23 cellular contexts compared by ENCODE assay signal in genomic region chr11:56058260-56058780, GRCh38. TPM values are rescaled to one million over a fixed set of nuclear protein-coding genes. Genes with fewer than 3 reads are reported as not detected.
"Had no signal": no experiment of that assay in that cellular context is flagged by ENCODE, and none has a peak within 500 bp of the region (broad histone marks: within the 10 kb centered on the region; RNA-seq: fewer than 3 reads in every experiment).

No MANE protein-coding gene starts in this region.

RNA-seq across cellular contexts. Expression of gene OR5AS1, which starts 30.9 kb away (rescaled TPM):
- total RNA-seq: kidney, left colon, left lung, liver, lower lobe of right lung, mammary epithelial cell, mesothelial cell of epicardium, natural killer cell, omental fat pad, ovary, progenitor cell of endocrine pancreas, pulmonary artery endothelial cell, renal cortical epithelial cell, right atrium auricular region, right lobe of liver, skeletal muscle tissue, smooth muscle cell, temporal lobe, tibial nerve, ureter, uterus had no signal
- polyA plus RNA-seq: liver, mammary epithelial cell, ovary, smooth muscle cell, thymus had no signal

RNA-seq across cellular contexts. Expression of gene OR8I2, which starts 34.8 kb away (rescaled TPM):
- total RNA-seq: kidney, left colon, left lung, liver, lower lobe of right lung, mammary epithelial cell, mesothelial cell of epicardium, mononuclear cell, natural killer cell, omental fat pad, ovary, progenitor cell of endocrine pancreas, pulmonary artery endothelial cell, renal cortical epithelial cell, right atrium auricular region, right lobe of liver, skeletal muscle tissue, smooth muscle cell, temporal lobe, tibial nerve, ureter, uterus had no signal
- polyA plus RNA-seq: liver, mammary epithelial cell, ovary, smooth muscle cell, thymus had no signal

RNA-seq across cellular contexts. Expression of gene OR8H2, which starts 45.2 kb away (rescaled TPM):
- total RNA-seq: kidney, left colon, left lung, liver, lower lobe of right lung, mammary epithelial cell, mesothelial cell of epicardium, mononuclear cell, natural killer cell, omental fat pad, ovary, progenitor cell of endocrine pancreas, pulmonary artery endothelial cell, renal cortical epithelial cell, right atrium auricular region, right lobe of liver, skeletal muscle tissue, smooth muscle cell, temporal lobe, tibial nerve, ureter, uterus had no signal
- polyA plus RNA-seq: liver, mammary epithelial cell, ovary, smooth muscle cell, thymus had no signal
